In genomic region chr3:29283297-29283681, GRCh38 we compare ENCODE assay signal across 11 cellular contexts. TPM values are rescaled to one million over a fixed set of nuclear protein-coding genes. Genes with fewer than 3 reads are reported as not detected.
DNase-seq lines count a peak whose midpoint lies in the region; ATAC-seq and TF ChIP-seq lines count a peak whose summit lies in the region.
"Had no signal": no experiment of that assay in that cellular context is flagged by ENCODE, and none has a peak within 500 bp of the region (broad histone marks: within the 10 kb centered on the region; RNA-seq: fewer than 3 reads in every experiment).

No MANE protein-coding gene starts in this region.

- H3K27me3 Mint-ChIP-seq in activated naive CD4-positive, alpha-beta T cell treated with anti-CD3 and anti-CD28 coated beads, Interleukin-2, amount 50 U/mL, for 24 hours = peaks cover 25% of the 10 kb centered on the region
- H3K27me3 Mint-ChIP-seq in activated naive CD4-positive, alpha-beta T cell treated with anti-CD3 and anti-CD28 coated beads, Interleukin-2, amount 10 ng/mL, durations not matched to agents 7 days and 5 days = peaks cover 13% of the 10 kb centered on the region
- H3K27me3 Mint-ChIP-seq in type B pancreatic cell = peaks cover 13% of the 10 kb centered on the region

- H3K27ac ChIP-seq in ascending aorta (peak overlapping the region; percentile 90 to 91), left lung (peak overlapping the region; percentile 76 to 87)

- H3K9me3 Mint-ChIP-seq in activated naive CD4-positive, alpha-beta T cell treated with anti-CD3 and anti-CD28 coated beads, Interleukin-2, amount 50 U/mL, for 24 hours = no peaks in the 10 kb centered on the region
- no peaks in the 10 kb centered on the region for H3K9me3 Mint-ChIP-seq in activated naive CD4-positive, alpha-beta T cell treated with anti-CD3 and anti-CD28 coated beads, Interleukin-2, amount 10 ng/mL, durations not matched to agents 7 days and 5 days
- no peaks in the 10 kb centered on the region for H3K9me3 Mint-ChIP-seq in type B pancreatic cell
- H3K9me3 Mint-ChIP-seq: naive B cell had no signal

- peak overlapping the region; percentile 49 for H3K27ac Mint-ChIP-seq in activated naive CD4-positive, alpha-beta T cell treated with anti-CD3 and anti-CD28 coated beads, Interleukin-2, amount 50 U/mL, for 24 hours
- H3K27ac Mint-ChIP-seq in activated naive CD4-positive, alpha-beta T cell treated with anti-CD3 and anti-CD28 coated beads, Interleukin-2, amount 10 ng/mL, durations not matched to agents 7 days and 5 days = no peak overlapping the region
- peak overlapping the region; percentile 90 for H3K27ac Mint-ChIP-seq in type B pancreatic cell

- TF ChIP-seq CTCF in ascending aorta (IDR thresholded peaks at IDR 0.05) (no peak), left lung (IDR thresholded peaks at IDR 0.05) (no peak), type B pancreatic cell (conservative IDR thresholded peaks at IDR 0.05) (no peak)

- peaks cover 35% of the 10 kb centered on the region for H3K4me1 Mint-ChIP-seq in activated naive CD4-positive, alpha-beta T cell treated with anti-CD3 and anti-CD28 coated beads, Interleukin-2, amount 50 U/mL, for 24 hours
- peaks cover 29% of the 10 kb centered on the region for H3K4me1 Mint-ChIP-seq in activated naive CD4-positive, alpha-beta T cell treated with anti-CD3 and anti-CD28 coated beads, Interleukin-2, amount 10 ng/mL, durations not matched to agents 7 days and 5 days
- H3K4me1 Mint-ChIP-seq in type B pancreatic cell (ENCODE audit: unreplicated experiment) = peaks cover 54% of the 10 kb centered on the region

- no peaks in the 10 kb centered on the region for H3K9me3 ChIP-seq in ascending aorta
- H3K9me3 ChIP-seq in left lung = no peaks in the 10 kb centered on the region

- peak overlapping the region; percentile 58 to 65 for H3K4me3 ChIP-seq in ascending aorta
- H3K4me3 ChIP-seq in left lung = peak overlapping the region; percentile 51 to 52

- H3K4me1 ChIP-seq in ascending aorta (peaks cover 0 to 13% of the 10 kb centered on the region in 2 donors), left lung (no peaks in the 10 kb centered on the region)

- CTCF ChIA-PET in activated naive CD4-positive, alpha-beta T cell treated with anti-CD3 and anti-CD28 coated beads, Interleukin-2, amount 10 ng/mL, durations not matched to agents 7 days and 5 days (lab: Charles Lee) = no interaction called here

- H3K27me3 ChIP-seq in ascending aorta = no peaks in the 10 kb centered on the region
- H3K27me3 ChIP-seq in left lung = no peaks in the 10 kb centered on the region

- intact Hi-C loops in ascending aorta (cut with DNase I) (loop anchor here (2.0 to 10.0 kb wide), 6 partner anchors 99 to 642 kb away; no protein-coding TSS in a partner anchor), left lung (cut with DNase I) (no loop called here)

- no peak for DNase-seq in activated naive CD4-positive, alpha-beta T cell treated with anti-CD3 and anti-CD28 coated beads, Interleukin-2, amount 10 ng/mL, durations not matched to agents 7 days and 5 days
- DNase-seq in ascending aorta (ENCODE audit: low spot score in 2 of 2) (no peak), left lung (no peak), type B pancreatic cell (ENCODE audit: extremely low spot score, unreplicated experiment) (no peak), NOMO-1 treated with DMSO at 0.1 percent for 48 hours (lab: John Stamatoyannopoulos, UW; ENCODE audit: unreplicated experiment) (no peak)
- DNase-seq: activated CD8-positive, alpha-beta memory T cell treated with anti-CD3 and anti-CD28 coated beads, Interleukin-2, amount 50 U/mL, for 4 hours; naive B cell; NCI-H2029 treated with DMSO at 0.1 percent for 48 hours had no signal

- H3K36me3 ChIP-seq in ascending aorta (no peaks in the 10 kb centered on the region), left lung (no peaks in the 10 kb centered on the region)

- H3K36me3 Mint-ChIP-seq in activated naive CD4-positive, alpha-beta T cell treated with anti-CD3 and anti-CD28 coated beads, Interleukin-2, amount 50 U/mL, for 24 hours = no peaks in the 10 kb centered on the region
- no peaks in the 10 kb centered on the region for H3K36me3 Mint-ChIP-seq in activated naive CD4-positive, alpha-beta T cell treated with anti-CD3 and anti-CD28 coated beads, Interleukin-2, amount 10 ng/mL, durations not matched to agents 7 days and 5 days
- H3K36me3 Mint-ChIP-seq in type B pancreatic cell = no peaks in the 10 kb centered on the region
- H3K36me3 Mint-ChIP-seq: naive B cell had no signal

- peak overlapping the region; percentile 53 for H3K4me3 Mint-ChIP-seq in activated naive CD4-positive, alpha-beta T cell treated with anti-CD3 and anti-CD28 coated beads, Interleukin-2, amount 50 U/mL, for 24 hours
- no peak overlapping the region for H3K4me3 Mint-ChIP-seq in activated naive CD4-positive, alpha-beta T cell treated with anti-CD3 and anti-CD28 coated beads, Interleukin-2, amount 10 ng/mL, durations not matched to agents 7 days and 5 days
- H3K4me3 Mint-ChIP-seq in type B pancreatic cell = peak overlapping the region; percentile 86

- ATAC-seq in left lung (no peak), HG03442 (IDR thresholded peaks at IDR 0.05; ENCODE audit: unreplicated experiment) (no peak), HG03565 (IDR thresholded peaks at IDR 0.05; ENCODE audit: unreplicated experiment) (no peak)

RNA-seq across cellular contexts. Expression of gene RBMS3, which starts 2.4 kb away (rescaled TPM):
- total RNA-seq in ascending aorta (65.8 TPM), left lung (10 to 100 TPM; 45.1 to 51.6 TPM), type B pancreatic cell (ENCODE audit: low replicate concordance) (7.9 and 36.6 TPM in 2 replicates)
